Comparison of ENCODE assay signal across 21 cellular contexts in the genomic region with DNA sequence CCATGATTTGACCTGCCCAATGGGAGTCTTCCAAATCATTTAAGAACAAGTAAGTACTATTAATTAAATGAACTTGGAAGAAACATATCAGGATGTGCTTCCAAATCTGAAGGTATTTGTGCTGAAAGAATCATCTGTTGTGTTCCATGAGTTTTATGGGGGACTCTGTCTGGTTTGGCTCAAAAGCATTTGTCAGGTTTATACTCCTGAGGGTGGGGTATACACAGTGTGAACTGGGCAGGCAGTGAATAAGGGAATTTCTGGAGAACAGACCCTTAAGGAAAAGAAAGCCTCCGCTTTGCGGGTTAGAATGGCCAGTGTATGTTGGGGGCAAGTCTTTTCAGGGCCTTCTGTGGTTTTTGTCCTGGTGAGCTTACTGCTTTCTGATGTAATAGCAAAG. TPM values are rescaled to one million over a fixed set of nuclear protein-coding genes. Genes with fewer than 3 reads are reported as not detected.
DNase-seq lines count a peak whose midpoint lies in the region; ATAC-seq and TF ChIP-seq lines count a peak whose summit lies in the region.
"Had no signal": no experiment of that assay in that cellular context is flagged by ENCODE, and none has a peak within 500 bp of the region (broad histone marks: within the 10 kb centered on the region; RNA-seq: fewer than 3 reads in every experiment).

No MANE protein-coding gene starts in this region.

- no peaks in the 10 kb centered on the region for H3K9me3 Mint-ChIP-seq in progenitor cell of endocrine pancreas (ENCODE audit: low read depth)
- H3K9me3 Mint-ChIP-seq: CD14-positive monocyte; CD8-positive, alpha-beta memory T cell had no signal

- H3K4me1 ChIP-seq in OCI-LY1 (ENCODE audit: insufficient read depth, low read length, severe bottlenecking), result peaks cover 86% of the 10 kb centered on the region
- H3K4me1 ChIP-seq: Peyer's patch had no signal

- DNase-seq in fibroblast of peridontal ligament (ENCODE audit: extremely low read depth) (peak; percentile 44), progenitor cell of endocrine pancreas (ENCODE audit: low spot score, unreplicated experiment) (no peak), SK-N-DZ (ENCODE audit: low spot score) (no peak)
- DNase-seq: CD8-positive, alpha-beta memory T cell; DMS 273 treated with DMSO at 0.1 percent for 48 hours; DND-41; MM.1S; NCI-H2029 treated with DMSO at 0.1 percent for 48 hours; NCI-H2227 treated with DMSO at 0.1 percent for 48 hours; NCI-H526 treated with DMSO at 0.1 percent for 48 hours; Peyer's patch; SHP77 treated with DMSO at 0.1 percent for 48 hours had no signal

- H3K36me3 ChIP-seq in OCI-LY1 (ENCODE audit: insufficient read depth, low read length), result peaks cover 14% of the 10 kb centered on the region; the same call in 1 of the 2 replicates

- ATAC-seq in HG02610 (IDR thresholded peaks at IDR 0.05; ENCODE audit: unreplicated experiment) (no peak), HG02973 (IDR thresholded peaks at IDR 0.05; ENCODE audit: unreplicated experiment) (no peak), GM18870 (IDR thresholded peaks at IDR 0.05; ENCODE audit: unreplicated experiment) (no peak)

- no peaks in the 10 kb centered on the region for H3K27me3 ChIP-seq in OCI-LY1 (ENCODE audit: insufficient read depth, low read length)
- H3K27me3 ChIP-seq: Peyer's patch had no signal

- no peak overlapping the region for H3K4me3 ChIP-seq in OCI-LY1 (ENCODE audit: low read depth, low read length, poor library complexity, severe bottlenecking)
- H3K4me3 ChIP-seq: Peyer's patch, SK-N-MC had no signal

- H3K9me2 ChIP-seq in OCI-LY1 (ENCODE audit: low read depth, low read length), result no peaks in the 10 kb centered on the region

- no peaks in the 10 kb centered on the region for H3K9me3 ChIP-seq in OCI-LY1 (ENCODE audit: low read length)
- H3K9me3 ChIP-seq: Peyer's patch had no signal

- peaks cover 24% of the 10 kb centered on the region for H3K4me1 Mint-ChIP-seq in progenitor cell of endocrine pancreas (ENCODE audit: low read depth)

- peak overlapping the region; percentile 98 for H3K27ac ChIP-seq in OCI-LY1 (ENCODE audit: low read depth, low read length, poor library complexity, severe bottlenecking)
- H3K27ac ChIP-seq: KMS-11, Peyer's patch, SK-N-MC had no signal

- no peak for TF ChIP-seq CTCF in OCI-LY1 (IDR thresholded peaks at IDR 0.05; ENCODE audit: low read length)
- no peak for TF ChIP-seq CTCF in progenitor cell of endocrine pancreas (IDR thresholded peaks at IDR 0.05; ENCODE audit: unreplicated experiment)

- H3K36me3 Mint-ChIP-seq in progenitor cell of endocrine pancreas (ENCODE audit: insufficient read depth), result peaks cover 16% of the 10 kb centered on the region
- H3K36me3 Mint-ChIP-seq: IgD-negative memory B cell had no signal

- peak overlapping the region; percentile 24 for H3K27ac Mint-ChIP-seq in progenitor cell of endocrine pancreas
- H3K27ac Mint-ChIP-seq: B cell; CD14-positive monocyte; CD8-positive, alpha-beta memory T cell; IgD-negative memory B cell had no signal

- H2AFZ ChIP-seq in OCI-LY1 (ENCODE audit: low read length), result no peak overlapping the region

- H3K4me2 ChIP-seq in OCI-LY1 (ENCODE audit: low read length), result no peak overlapping the region
- H3K4me2 ChIP-seq: KMS-11 had no signal

- H3F3A ChIP-seq in OCI-LY1 (ENCODE audit: insufficient read depth, low read length), result no peaks in the 10 kb centered on the region; the same call in 1 of the 2 replicates

- H3K9ac ChIP-seq in OCI-LY1 (ENCODE audit: low read length), result peak overlapping the region; percentile 24; the same call in 1 of the 2 replicates
- H3K9ac ChIP-seq: KMS-11 had no signal

- no peaks in the 10 kb centered on the region for H4K20me1 ChIP-seq in OCI-LY1 (ENCODE audit: insufficient read depth, low read length)

- no peaks in the 10 kb centered on the region for H3K27me3 Mint-ChIP-seq in progenitor cell of endocrine pancreas

- peaks cover 19% of the 10 kb centered on the region for H3K79me2 ChIP-seq in OCI-LY1 (ENCODE audit: insufficient read depth, low read length)

- no peak overlapping the region for H3K4me3 Mint-ChIP-seq in progenitor cell of endocrine pancreas (ENCODE audit: low read depth)
- H3K4me3 Mint-ChIP-seq: B cell; CD14-positive monocyte; CD8-positive, alpha-beta memory T cell; IgD-negative memory B cell had no signal

RNA-seq across cellular contexts. Expression of gene TCF7L2, which starts 29.9 kb away (rescaled TPM):
- 103 and 109 TPM in 2 replicates for total RNA-seq in progenitor cell of endocrine pancreas
- polyA plus RNA-seq in SK-N-DZ (2014; cell fraction: cytosol; rRNA removed), result 1.2 and 1.3 TPM in 2 replicates
- polyA plus RNA-seq in SK-N-DZ (2014; cell fraction: nucleus; rRNA removed), result 1.6 and 5.0 TPM in 2 replicates
